Comparison of ENCODE assay signal across 16 cellular contexts in genomic region chr1:41935226-41935625, GRCh38. TPM values are rescaled to one million over a fixed set of nuclear protein-coding genes. Genes with fewer than 3 reads are reported as not detected.
DNase-seq lines count a peak whose midpoint lies in the region; ATAC-seq and FAIRE-seq lines count a peak whose summit lies in the region.
"Had no signal": no experiment of that assay in that cellular context is flagged by ENCODE, and none has a peak within 500 bp of the region (broad histone marks: within the 10 kb centered on the region; RNA-seq: fewer than 3 reads in every experiment).

No MANE protein-coding gene starts in this region.

- FAIRE-seq in RCC 7860 (lab: Jason Lieb, UNC) = no peak

- H3K36me3 Mint-ChIP-seq in activated T-cell treated with anti-CD3 and anti-CD28 coated beads, Interleukin-2, amount 50 U/mL, for 4 hours (ENCODE audit: insufficient read depth) = peaks cover 8% of the 10 kb centered on the region
- H3K36me3 Mint-ChIP-seq: CD14-positive monocyte had no signal

- DNase-seq in DMS53 treated with DMSO at 0.1 percent for 48 hours (lab: John Stamatoyannopoulos, UW; ENCODE audit: unreplicated experiment) (peak; percentile 31), NCI-H146 treated with DMSO at 0.1 percent for 48 hours (lab: John Stamatoyannopoulos, UW; ENCODE audit: unreplicated experiment) (peak; percentile 16), dermis microvascular lymphatic vessel endothelial cell (ENCODE audit: low read depth in 2 of 2) (peak; percentile 33 to 40), myocyte (ENCODE audit: low read depth) (peak; percentile 18), NCI-H2196 treated with DMSO at 0.1 percent for 48 hours (lab: John Stamatoyannopoulos, UW; ENCODE audit: unreplicated experiment) (no peak), germinal center (ENCODE audit: low spot score) (no peak), RCC 7860 (ENCODE audit: low spot score) (no peak)
- no peak for DNase-seq in activated T-cell treated with anti-CD3 and anti-CD28 coated beads, Interleukin-2, amount 50 U/mL, for 4 hours
- DNase-seq: activated CD4-positive, alpha-beta T cell treated with anti-CD3 and anti-CD28 coated beads, Interleukin-2, amount 50 U/mL, for 1 hour; activated T-cell treated with anti-CD3 and anti-CD28 coated beads, Interleukin-2, amount 50 U/mL, for 24 hours; GOT3; NCI-H1436; stimulated activated naive B cell treated with anti-CD40 and anti-IgM and Interleukin-4, amounts not matched to agents 10 μg/mL and 1 μg/mL and 100 μg/mL, for 72 hours; trophoblast cell had no signal

- ATAC-seq in activated T-cell treated with anti-CD3 and anti-CD28 coated beads, Interleukin-2, amount 50 U/mL, for 4 hours = no peak
- ATAC-seq: esophagus mucosa; stimulated activated naive B cell treated with anti-CD40 and anti-IgM and Interleukin-4, amounts not matched to agents 10 μg/mL and 1 μg/mL and 100 μg/mL, for 72 hours had no signal

- peaks cover 4% of the 10 kb centered on the region for H3K27me3 Mint-ChIP-seq in activated T-cell treated with anti-CD3 and anti-CD28 coated beads, Interleukin-2, amount 50 U/mL, for 4 hours (ENCODE audit: low read depth)
- H3K27me3 Mint-ChIP-seq: activated T-cell treated with anti-CD3 and anti-CD28 coated beads, Interleukin-2, amount 50 U/mL, for 24 hours had no signal

- peaks cover 6% of the 10 kb centered on the region for H3K9me3 Mint-ChIP-seq in activated T-cell treated with anti-CD3 and anti-CD28 coated beads, Interleukin-2, amount 50 U/mL, for 4 hours

- peaks cover 15% of the 10 kb centered on the region for H3K4me1 Mint-ChIP-seq in activated T-cell treated with anti-CD3 and anti-CD28 coated beads, Interleukin-2, amount 50 U/mL, for 4 hours (ENCODE audit: low read depth)
- H3K4me1 Mint-ChIP-seq: CD14-positive monocyte had no signal

- H3K4me3 Mint-ChIP-seq in activated T-cell treated with anti-CD3 and anti-CD28 coated beads, Interleukin-2, amount 50 U/mL, for 4 hours = no peak overlapping the region
- H3K4me3 Mint-ChIP-seq: activated T-cell treated with anti-CD3 and anti-CD28 coated beads, Interleukin-2, amount 50 U/mL, for 24 hours; CD14-positive monocyte; stimulated activated naive B cell treated with anti-CD40 and anti-IgM and Interleukin-4, amounts not matched to agents 10 μg/mL and 1 μg/mL and 100 μg/mL, for 72 hours had no signal

RNA-seq across cellular contexts. Expression of gene HIVEP3, which starts 16.5 kb away (rescaled TPM):
- 0.77 and 1.4 TPM in 2 replicates for total RNA-seq in dermis microvascular lymphatic vessel endothelial cell
- 1.8 and 2.0 TPM in 2 replicates for total RNA-seq in myocyte
- polyA plus RNA-seq in myocyte (2012) = 7.3 TPM
- 100 to 1,000 TPM; 107 to 117 (median 114) TPM for total RNA-seq in activated T-cell treated with anti-CD3 and anti-CD28 coated beads, Interleukin-2, amount 50 U/mL, for 4 hours

Comparison
In these comparisons a context has a peak if more than half of its experiments do, and no peak if none do; other contexts are left out.
1. DNase-seq: peak in DMS53 treated with DMSO at 0.1 percent for 48 hours (single experiment), NCI-H146 treated with DMSO at 0.1 percent for 48 hours (single experiment), dermis microvascular lymphatic vessel endothelial cell (2 of 2) and myocyte (single experiment); none in NCI-H2196 treated with DMSO at 0.1 percent for 48 hours (single experiment), germinal center (single experiment), activated T-cell treated with anti-CD3 and anti-CD28 coated beads, Interleukin-2, amount 50 U/mL, for 4 hours (single experiment) and RCC 7860 (single experiment).
2. RNA of gene HIVEP3, which starts 16.5 kb away (total RNA-seq): 107 to 117 TPM in activated T-cell treated with anti-CD3 and anti-CD28 coated beads, Interleukin-2, amount 50 U/mL, for 4 hours; 1.8 to 2.0 TPM in myocyte and 0.77 to 1.4 TPM in dermis microvascular lymphatic vessel endothelial cell; every median in the first group is over 10 times any median in the second.